Comparison of ENCODE assay signal across 1 cellular context in the genomic region with DNA sequence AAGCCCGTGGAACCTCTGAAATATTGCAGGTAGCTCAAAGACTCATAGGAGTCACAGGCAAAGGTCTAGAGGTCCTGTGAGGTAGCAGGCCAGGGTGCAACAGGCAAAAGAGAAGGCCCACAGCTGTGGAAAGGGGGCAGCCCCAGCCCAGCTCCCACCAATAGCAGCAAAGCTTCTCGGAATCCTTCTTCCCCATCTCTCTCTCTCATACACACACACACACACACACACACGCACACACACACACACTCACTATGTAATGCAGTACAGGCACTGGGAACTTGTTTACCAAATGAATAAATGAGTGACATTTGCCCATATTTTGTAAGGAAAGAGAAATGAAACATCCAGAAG.
TF ChIP-seq lines count a peak whose summit lies in the region.

No MANE protein-coding gene starts in this region.

TF ChIP-seq in HepG2, 621 proteins besides CTCF, POLR2A, EP300 and RAD21:
- TF ChIP-seq AGO2 (optimal IDR thresholded peaks at IDR 0.05; ENCODE audit: low read depth, low read length) = peak; percentile 31
- 0 out of 2 replicates have a peak, but pooled peaks have one; percentile 48 for TF ChIP-seq KDM5B (CRISPR knock-in tag; IDR thresholded peaks at IDR 0.05; ENCODE audit: borderline replicate concordance)
- TF ChIP-seq SMC3 (IDR thresholded peaks at IDR 0.05; ENCODE audit: low read length) = no peak
